ENCODE assay signal across 40 cellular contexts in the genomic region with DNA sequence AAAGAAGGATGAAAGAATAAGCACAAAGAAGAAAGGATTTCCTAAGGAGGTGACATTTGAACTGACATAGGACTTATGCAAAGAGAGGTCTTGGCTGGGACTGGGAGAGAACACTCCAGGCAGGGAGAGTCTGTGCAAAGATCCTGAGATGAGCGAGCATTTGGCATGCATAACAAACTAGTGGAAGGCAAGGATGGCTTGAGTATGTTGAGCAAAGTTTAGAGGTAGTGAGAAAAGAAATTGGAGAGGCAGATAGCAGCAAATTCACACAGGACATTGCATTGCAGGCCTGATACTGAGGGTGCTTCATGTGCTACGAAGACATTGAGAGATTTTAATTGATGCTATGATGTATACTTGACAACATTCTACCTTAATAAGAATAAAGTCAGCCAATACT.
"Had no signal": no experiment of that assay in that cellular context is flagged by ENCODE, and none has a peak within 500 bp of the region (broad histone marks: within the 10 kb centered on the region; RNA-seq: fewer than 3 reads in every experiment).

No MANE protein-coding gene starts in this region.

- H3K4me1 Mint-ChIP-seq: activated naive CD4-positive, alpha-beta T cell treated with anti-CD3 and anti-CD28 coated beads, Interleukin-2, amount 10 ng/mL, durations not matched to agents 7 days and 5 days; activated naive CD4-positive, alpha-beta T cell treated with anti-CD3 and anti-CD28 coated beads, Interleukin-2, amount 50 U/mL, for 24 hours; activated naive CD8-positive, alpha-beta T cell treated with anti-CD3 and anti-CD28 coated beads, Interleukin-2, amount 10 ng/mL, durations not matched to agents 7 days and 5 days; central memory CD8-positive, alpha-beta T cell had no signal

- H3K9me3 ChIP-seq: adrenal gland, body of pancreas had no signal

- H3K9me3 Mint-ChIP-seq: activated T-helper 17 cell treated with anti-CD3 and anti-CD28 coated beads, Interleukin-2, amount 50 U/mL, for 72 hours had no signal

- H3K27ac Mint-ChIP-seq: activated naive CD4-positive, alpha-beta T cell treated with anti-CD3 and anti-CD28 coated beads for 36 hours; activated naive CD4-positive, alpha-beta T cell treated with anti-CD3 and anti-CD28 coated beads, Interleukin-2, amount 10 ng/mL, durations not matched to agents 7 days and 5 days; activated naive CD4-positive, alpha-beta T cell treated with anti-CD3 and anti-CD28 coated beads, Interleukin-2, amount 50 U/mL, for 24 hours; activated naive CD4-positive, alpha-beta T cell treated with anti-CD3 and anti-CD28 coated beads, Interleukin-2, amount 50 U/mL, for 72 hours; activated naive CD8-positive, alpha-beta T cell; activated naive CD8-positive, alpha-beta T cell treated with anti-CD3 and anti-CD28 coated beads for 36 hours; activated naive CD8-positive, alpha-beta T cell treated with anti-CD3 and anti-CD28 coated beads, Interleukin-2, amount 10 ng/mL, durations not matched to agents 7 days and 5 days; activated naive CD8-positive, alpha-beta T cell treated with anti-CD3 and anti-CD28 coated beads, Interleukin-2, amount 50 U/mL, for 24 hours; activated T-cell treated with anti-CD3 and anti-CD28 coated beads, Interleukin-2, amount 50 U/mL, for 24 hours; activated T-cell treated with anti-CD3 and anti-CD28 coated beads, Interleukin-2, amount 50 U/mL, for 72 hours; activated T-helper 1 cell treated with anti-CD3 and anti-CD28 coated beads, Interleukin-12 subunit alpha, Interleukin-12 subunit beta, Interleukin-2, Interleukin-4 antibody, amounts not matched to agents 30 ng/mL and 10 ng/mL and 1 ng/mL, durations not matched to agents 14 hours and 24 hours and 36 hours; activated T-helper 17 cell treated with anti-CD3 and anti-CD28 coated beads, Interleukin-2, amount 50 U/mL, for 72 hours; activated T-helper 2 cell treated with anti-CD3 and anti-CD28 coated beads, Interferon-gamma antibody, Interleukin-2, Interleukin-4, amounts not matched to agents 10 μg/mL and 5 μg/mL and 100 μg/mL, durations not matched to agents 14 hours and 24 hours and 36 hours; brain had no signal

- H3K27me3 ChIP-seq: adrenal gland, ascending aorta, body of pancreas, brain microvascular endothelial cell, breast epithelium, cardiac muscle cell had no signal

- H3K36me3 ChIP-seq: adrenal gland, ascending aorta, brain microvascular endothelial cell, breast epithelium, cardiac muscle cell had no signal

- H3K4me1 ChIP-seq: adrenal gland, ascending aorta, body of pancreas, breast epithelium had no signal

- H3K27me3 Mint-ChIP-seq: activated naive CD4-positive, alpha-beta T cell treated with anti-CD3 and anti-CD28 coated beads, Interleukin-2, amount 10 ng/mL, durations not matched to agents 7 days and 5 days; activated naive CD4-positive, alpha-beta T cell treated with anti-CD3 and anti-CD28 coated beads, Interleukin-2, amount 50 U/mL, for 24 hours; activated naive CD8-positive, alpha-beta T cell; activated naive CD8-positive, alpha-beta T cell treated with anti-CD3 and anti-CD28 coated beads for 36 hours; activated naive CD8-positive, alpha-beta T cell treated with anti-CD3 and anti-CD28 coated beads, Interleukin-2, amount 10 ng/mL, durations not matched to agents 7 days and 5 days; activated naive CD8-positive, alpha-beta T cell treated with anti-CD3 and anti-CD28 coated beads, Interleukin-2, amount 50 U/mL, for 24 hours; activated T-cell treated with anti-CD3 and anti-CD28 coated beads, Interleukin-2, amount 50 U/mL, for 24 hours; activated T-helper 17 cell treated with anti-CD3 and anti-CD28 coated beads, Interleukin-2, amount 50 U/mL, for 72 hours had no signal

- FAIRE-seq: astrocyte, bronchial epithelial cell had no signal

- H3K4me3 Mint-ChIP-seq: activated naive CD4-positive, alpha-beta T cell treated with anti-CD3 and anti-CD28 coated beads for 36 hours; activated naive CD4-positive, alpha-beta T cell treated with anti-CD3 and anti-CD28 coated beads, Interleukin-2, amount 10 ng/mL, durations not matched to agents 7 days and 5 days; activated naive CD4-positive, alpha-beta T cell treated with anti-CD3 and anti-CD28 coated beads, Interleukin-2, amount 50 U/mL, for 24 hours; activated naive CD8-positive, alpha-beta T cell; activated naive CD8-positive, alpha-beta T cell treated with anti-CD3 and anti-CD28 coated beads for 36 hours; activated naive CD8-positive, alpha-beta T cell treated with anti-CD3 and anti-CD28 coated beads, Interleukin-2, amount 10 ng/mL, durations not matched to agents 7 days and 5 days; activated naive CD8-positive, alpha-beta T cell treated with anti-CD3 and anti-CD28 coated beads, Interleukin-2, amount 50 U/mL, for 24 hours; activated T-cell treated with anti-CD3 and anti-CD28 coated beads, Interleukin-2, amount 50 U/mL, for 24 hours; activated T-cell treated with anti-CD3 and anti-CD28 coated beads, Interleukin-2, amount 50 U/mL, for 4 hours; activated T-cell treated with anti-CD3 and anti-CD28 coated beads, Interleukin-2, amount 50 U/mL, for 72 hours; activated T-helper 1 cell treated with anti-CD3 and anti-CD28 coated beads, Interleukin-12 subunit alpha, Interleukin-12 subunit beta, Interleukin-2, Interleukin-4 antibody, amounts not matched to agents 30 ng/mL and 10 ng/mL and 1 ng/mL, durations not matched to agents 14 hours and 24 hours and 36 hours; activated T-helper 17 cell treated with anti-CD3 and anti-CD28 coated beads, Interleukin-2, amount 50 U/mL, for 72 hours; brain; central memory CD8-positive, alpha-beta T cell had no signal

- H3K4me3 ChIP-seq: adrenal gland, ascending aorta, body of pancreas, breast epithelium, cardiac muscle cell had no signal

- DNase-seq: activated effector memory CD4-positive, alpha-beta T cell treated with anti-CD3 and anti-CD28 coated beads, Interleukin-2, amount 50 U/mL, for 16 hours; activated effector memory CD4-positive, alpha-beta T cell treated with Interleukin-2 at 50 U/mL for 16 hours; activated gamma-delta T cell; activated gamma-delta T cell treated with Interleukin-2 at 50 U/mL for 16 hours; activated naive CD4-positive, alpha-beta T cell; activated naive CD4-positive, alpha-beta T cell treated with anti-CD3 and anti-CD28 coated beads for 36 hours; activated naive CD4-positive, alpha-beta T cell treated with anti-CD3 and anti-CD28 coated beads, Interleukin-2, amount 10 ng/mL, durations not matched to agents 7 days and 5 days; activated naive CD4-positive, alpha-beta T cell treated with anti-CD3 and anti-CD28 coated beads, Interleukin-2, amount 50 U/mL, for 16 hours; activated naive CD4-positive, alpha-beta T cell treated with Interleukin-2 at 50 U/mL for 16 hours; activated naive CD8-positive, alpha-beta T cell treated with anti-CD3 and anti-CD28 coated beads for 36 hours; activated naive CD8-positive, alpha-beta T cell treated with anti-CD3 and anti-CD28 coated beads, Interleukin-2, amount 10 ng/mL, durations not matched to agents 7 days and 5 days; activated naive CD8-positive, alpha-beta T cell treated with anti-CD3 and anti-CD28 coated beads, Interleukin-2, amount 50 U/mL, for 24 hours; activated T-cell treated with anti-CD3 and anti-CD28 coated beads, Interleukin-2, amount 50 U/mL, for 1 hour; activated T-cell treated with anti-CD3 and anti-CD28 coated beads, Interleukin-2, amount 50 U/mL, for 24 hours; activated T-cell treated with anti-CD3 and anti-CD28 coated beads, Interleukin-2, amount 50 U/mL, for 4 hours; activated T-cell treated with anti-CD3 and anti-CD28 coated beads, Interleukin-2, amount 50 U/mL, for 48 hours; activated T-cell treated with anti-CD3 and anti-CD28 coated beads, Interleukin-2, amount 50 U/mL, for 72 hours; adrenal gland; amniotic stem cell; amygdala; anterior cingulate cortex; aorta; body of pancreas; brain microvascular endothelial cell; caudate nucleus; central memory CD4-positive, alpha-beta T cell; cerebellar nuclear complex had no signal

- ATAC-seq: activated naive CD4-positive, alpha-beta T cell treated with anti-CD3 and anti-CD28 coated beads, Interleukin-2, amount 50 U/mL, for 72 hours; activated naive CD8-positive, alpha-beta T cell treated with anti-CD3 and anti-CD28 coated beads, Interleukin-2, amount 50 U/mL, for 24 hours; activated T-cell treated with anti-CD3 and anti-CD28 coated beads, Interleukin-2, amount 50 U/mL, for 4 hours; activated T-cell treated with anti-CD3 and anti-CD28 coated beads, Interleukin-2, amount 50 U/mL, for 72 hours; activated T-helper 17 cell treated with anti-CD3 and anti-CD28 coated beads, Interleukin-2, amount 50 U/mL, for 72 hours; body of pancreas had no signal

- H3K27ac ChIP-seq: adrenal gland, ascending aorta, body of pancreas, brain microvascular endothelial cell, breast epithelium, cardiac muscle cell had no signal
